Comparison of ENCODE assay signal across 15 cellular contexts in the genomic region with DNA sequence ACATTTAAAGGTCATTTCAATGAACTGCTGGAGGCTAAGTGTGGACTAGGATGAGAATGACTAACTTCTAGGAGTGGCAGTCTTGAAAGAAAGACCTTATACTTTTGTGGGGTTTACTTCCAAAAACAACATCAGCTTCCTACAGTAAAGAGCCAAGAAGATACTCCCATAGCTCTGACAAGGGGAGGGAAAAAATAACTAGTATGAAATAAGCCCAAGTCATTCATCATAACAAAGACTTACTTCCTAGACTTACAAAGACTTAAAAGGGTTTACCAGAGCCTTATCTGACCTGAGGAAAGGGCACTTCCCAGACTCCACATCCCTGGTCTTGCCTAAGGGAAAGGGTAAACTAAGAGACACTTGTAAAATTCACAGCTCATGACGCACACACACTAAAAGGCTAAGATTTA. TPM values are rescaled to one million over a fixed set of nuclear protein-coding genes. Genes with fewer than 3 reads are reported as not detected.
DNase-seq lines count a peak whose midpoint lies in the region; ATAC-seq and TF ChIP-seq lines count a peak whose summit lies in the region.
"Had no signal": no experiment of that assay in that cellular context is flagged by ENCODE, and none has a peak within 500 bp of the region (broad histone marks: within the 10 kb centered on the region; RNA-seq: fewer than 3 reads in every experiment).

No MANE protein-coding gene starts in this region.

- peak; percentile 85 for ATAC-seq in HCT116
- ATAC-seq in right cardiac atrium = peak; percentile 93 to 99
- ATAC-seq in activated naive CD4-positive, alpha-beta T cell treated with anti-CD3 and anti-CD28 coated beads, Interleukin-2, amount 50 U/mL, for 72 hours = no peak
- no peak for ATAC-seq in stimulated activated naive B cell treated with anti-CD40 and anti-IgM and Interleukin-4, amounts not matched to agents 10 μg/mL and 1 μg/mL and 100 μg/mL, for 72 hours (replicated peaks)

- H3K4me3 ChIP-seq in HCT116 (replicated peaks in 1 of 2; ENCODE audit: low read depth in 1 of 2, low read length in 2 of 2) (no peak overlapping the region; a peak in 1 of 4 replicates), mammary epithelial cell (replicated peaks in 1 of 3; ENCODE audit: insufficient read depth in 1 of 3, low read depth in 2 of 3, low read length in 3 of 3) (no peak overlapping the region), right cardiac atrium (ENCODE audit: low read length) (no peak overlapping the region), stomach (no peak overlapping the region)
- H3K4me3 ChIP-seq: skin epidermis had no signal

- peaks cover 37 to 46% of the 10 kb centered on the region in 2 experiments for H3K4me1 ChIP-seq in HCT116 (ENCODE audit: control insufficient read depth in 1 of 2, insufficient read depth in 2 of 2, low read length in 2 of 2)
- peaks cover 22% of the 10 kb centered on the region for H3K4me1 ChIP-seq in mammary epithelial cell (ENCODE audit: insufficient read depth, low read length)
- H3K4me1 ChIP-seq in right cardiac atrium (ENCODE audit: control insufficient read depth, insufficient read depth, low read length) = peaks cover 7% of the 10 kb centered on the region
- peaks cover 11 to 21% (median 14%) of the 10 kb centered on the region in 4 donors for H3K4me1 ChIP-seq in stomach

- H3K27me3 ChIP-seq in HCT116 (ENCODE audit: insufficient read depth, low read length) = no peaks in the 10 kb centered on the region
- H3K27me3 ChIP-seq in mammary epithelial cell (ENCODE audit: insufficient read depth, low read length) = no peaks in the 10 kb centered on the region
- no peaks in the 10 kb centered on the region for H3K27me3 ChIP-seq in right cardiac atrium (ENCODE audit: control insufficient read depth, insufficient read depth)
- no peaks in the 10 kb centered on the region for H3K27me3 ChIP-seq in stomach

- in situ Hi-C loops in mammary epithelial cell (cut with MboI; ENCODE audit: low sequenced_read_pairs in 2 of 2) = no loop called here

- H3K79me2 ChIP-seq in HCT116 (ENCODE audit: insufficient read depth, low read length) (peaks cover 88% of the 10 kb centered on the region), mammary epithelial cell (ENCODE audit: insufficient read depth, low read length) (peaks cover 76% of the 10 kb centered on the region)

- peak overlapping the region; percentile 57 for H3K4me2 ChIP-seq in HCT116 (ENCODE audit: low read length)
- H3K4me2 ChIP-seq in mammary epithelial cell (ENCODE audit: insufficient read depth, low read depth, low read length) = peak overlapping the region; percentile 63

- intact Hi-C loops in HCT116 (cut with micrococcal nuclease) (no loop called here), mammary epithelial cell (cut with micrococcal nuclease) (no loop called here), right cardiac atrium (cut with DNase I) (no loop called here), stomach (cut with DNase I; ENCODE audit: low total_unique reads) (no loop called here)

- TF ChIP-seq POLR2A in HCT116 (IDR thresholded peaks at IDR 0.05; ENCODE audit: borderline replicate concordance, extremely low read depth, insufficient read depth, insufficient read length) (no peak), stomach (IDR thresholded peaks at IDR 0.05) (no peak)

- peak overlapping the region; percentile 18 for H3K9ac ChIP-seq in HCT116 (ENCODE audit: low read length)
- H3K9ac ChIP-seq in mammary epithelial cell (ENCODE audit: insufficient read depth, low read length) = peak overlapping the region; percentile 17

- RAD21 ChIA-PET in HCT116 (lab: Charles Lee; ENCODE audit: low non-redundant PET in 1 of 2, low total read pairs in 2 of 2, uncharacterized antibody in 2 of 2, unreplicated experiment in 2 of 2) = interaction anchor here in 1 of 2 experiments (0.5 kb wide), 1 partner anchor 11 kb away, joined by 3 read pairs; no protein-coding TSS in a partner anchor

- no peak overlapping the region for H3K27ac Mint-ChIP-seq in activated naive CD4-positive, alpha-beta T cell treated with anti-CD3 and anti-CD28 coated beads, Interleukin-2, amount 50 U/mL, for 72 hours
- no peak overlapping the region for H3K27ac Mint-ChIP-seq in stimulated activated naive B cell treated with anti-CD40 and anti-IgM and Interleukin-4, amounts not matched to agents 10 μg/mL and 1 μg/mL and 100 μg/mL, for 72 hours
- H3K27ac Mint-ChIP-seq: activated T-cell treated with anti-CD3 and anti-CD28 coated beads, Interleukin-2, amount 50 U/mL, for 24 hours; dendritic cell treated with granulocyte-macrophage colony-stimulating factor and Interleukin-4, amounts not matched to agents 40 ng/mL and 50 ng/mL, for 4 days had no signal

- H3K4me1 Mint-ChIP-seq in stimulated activated naive B cell treated with anti-CD40 and anti-IgM and Interleukin-4, amounts not matched to agents 10 μg/mL and 1 μg/mL and 100 μg/mL, for 72 hours = peaks cover 44 to 68% of the 10 kb centered on the region in 2 donors

- H3K36me3 ChIP-seq in HCT116 (ENCODE audit: control insufficient read depth in 1 of 2, insufficient read depth in 2 of 2, low read length in 2 of 2) = peaks cover 0 to 18% of the 10 kb centered on the region in 2 experiments; a peak in 2 of 4 replicates
- no peaks in the 10 kb centered on the region for H3K36me3 ChIP-seq in mammary epithelial cell (ENCODE audit: insufficient read depth, low read length)
- peaks cover 0 to 12% (median 5%) of the 10 kb centered on the region in 4 donors for H3K36me3 ChIP-seq in stomach

- H3K27me3 Mint-ChIP-seq in stimulated activated naive B cell treated with anti-CD40 and anti-IgM and Interleukin-4, amounts not matched to agents 10 μg/mL and 1 μg/mL and 100 μg/mL, for 72 hours = no peaks in the 10 kb centered on the region
- H3K27me3 Mint-ChIP-seq: activated T-cell treated with anti-CD3 and anti-CD28 coated beads, Interleukin-2, amount 50 U/mL, for 24 hours; dendritic cell treated with granulocyte-macrophage colony-stimulating factor and Interleukin-4, amounts not matched to agents 40 ng/mL and 50 ng/mL, for 4 days had no signal

- POLR2A ChIA-PET in HCT116 (lab: Charles Lee) = interaction anchor here (0.7 to 0.9 kb wide), 2 partner anchors 30 to 44 kb away, joined by 3 read pairs; no protein-coding TSS in a partner anchor

- CTCF ChIA-PET in HCT116 (lab: Charles Lee) = no interaction called here
- CTCF ChIA-PET in mammary epithelial cell (lab: Charles Lee; ENCODE audit: low non-redundant PET) = no interaction called here

- DNase-seq in HCT116 (ENCODE audit: low read depth, low spot score) = peak; percentile 48
- DNase-seq in mammary epithelial cell = peak; percentile 82
- no peak for DNase-seq in right cardiac atrium
- DNase-seq in stomach = no peak
- no peak for DNase-seq in HuH-7 (ENCODE audit: low spot score)
- no peak for DNase-seq in activated naive CD4-positive, alpha-beta T cell treated with anti-CD3 and anti-CD28 coated beads, Interleukin-2, amount 50 U/mL, for 72 hours (ENCODE audit: low spot score in 2 of 2)
- DNase-seq in stimulated activated naive B cell treated with anti-CD40 and anti-IgM and Interleukin-4, amounts not matched to agents 10 μg/mL and 1 μg/mL and 100 μg/mL, for 72 hours = no peak
- DNase-seq in caudate nucleus (lab: John Stamatoyannopoulos, UW) = no peak
- DNase-seq: activated T-cell treated with anti-CD3 and anti-CD28 coated beads, Interleukin-2, amount 50 U/mL, for 24 hours; DMS153; kidney glomerular epithelial cell; NCI-H146; OCI-M1 had no signal

- 55% methylated on average over 1 of the region's 1 CpG for WGBS in mammary epithelial cell (ENCODE audit: low coverage, missing lambda C conversion rate)
- 41% methylated on average over 1 of the region's 1 CpG for WGBS in right cardiac atrium
- 50 to 79% (median 58%) methylated on average over 1 of the region's 1 CpG for WGBS in stomach, 5 donors

- BruUV-seq in HCT116 (replicated peaks; lab: Mats Ljungman, UMichigan) (no TSS peak), mammary epithelial cell (replicated peaks; lab: Mats Ljungman, UMichigan) (no TSS peak)

- TF ChIP-seq RAD21 in HCT116 (IDR thresholded peaks at IDR 0.05; ENCODE audit: low read depth) = no peak

- H3K27ac ChIP-seq in HCT116 (ENCODE audit: low read depth, low read length) (peak overlapping the region; percentile 69), mammary epithelial cell (ENCODE audit: insufficient read depth, low read depth, low read length) (peak overlapping the region; percentile 64), right cardiac atrium (ENCODE audit: low read length) (no peak overlapping the region), stomach (peak overlapping the region in 3 of 5 donors; percentile 1 to 39 (median 33)), caudate nucleus (ENCODE audit: low read depth, low read length) (no peak overlapping the region)

- dilution Hi-C loops in mammary epithelial cell (cut with HindIII; ENCODE audit: low sequenced_read_pairs) = no loop called here

- peaks cover 26 to 33% of the 10 kb centered on the region in 2 donors for H3K36me3 Mint-ChIP-seq in activated naive CD4-positive, alpha-beta T cell treated with anti-CD3 and anti-CD28 coated beads, Interleukin-2, amount 50 U/mL, for 72 hours
- peaks cover 28 to 29% of the 10 kb centered on the region in 2 donors for H3K36me3 Mint-ChIP-seq in stimulated activated naive B cell treated with anti-CD40 and anti-IgM and Interleukin-4, amounts not matched to agents 10 μg/mL and 1 μg/mL and 100 μg/mL, for 72 hours

- no peaks in the 10 kb centered on the region for H3K9me2 ChIP-seq in HCT116 (ENCODE audit: insufficient read depth)

- no peak overlapping the region for H3K4me3 Mint-ChIP-seq in stimulated activated naive B cell treated with anti-CD40 and anti-IgM and Interleukin-4, amounts not matched to agents 10 μg/mL and 1 μg/mL and 100 μg/mL, for 72 hours
- H3K4me3 Mint-ChIP-seq: activated T-cell treated with anti-CD3 and anti-CD28 coated beads, Interleukin-2, amount 50 U/mL, for 24 hours; dendritic cell treated with granulocyte-macrophage colony-stimulating factor and Interleukin-4, amounts not matched to agents 40 ng/mL and 50 ng/mL, for 4 days had no signal

- H3K9me3 ChIP-seq in HCT116 (ENCODE audit: control insufficient read depth in 1 of 2, insufficient read depth in 1 of 2, low read depth in 1 of 2, low read length in 2 of 2) = peaks cover 0 to 4% of the 10 kb centered on the region in 2 experiments; a peak in 1 of 4 replicates
- H3K9me3 ChIP-seq in mammary epithelial cell (replicated peaks; ENCODE audit: insufficient read depth, low read length) = no peaks in the 10 kb centered on the region
- no peaks in the 10 kb centered on the region for H3K9me3 ChIP-seq in right cardiac atrium (ENCODE audit: control insufficient read depth, low read length)
- H3K9me3 ChIP-seq in stomach = no peaks in the 10 kb centered on the region

- TF ChIP-seq CTCF in HCT116 (IDR thresholded peaks at IDR 0.05 in 2 of 3, conservative IDR thresholded peaks at IDR 0.05 in 1 of 3; ENCODE audit: borderline replicate concordance in 1 of 3, insufficient read depth in 1 of 3, low read depth in 2 of 3, low read length in 2 of 3) (no peak), mammary epithelial cell (conservative IDR thresholded peaks at IDR 0.05 in 1 of 2, IDR thresholded peaks at IDR 0.05 in 1 of 2; ENCODE audit: extremely low read depth in 1 of 2, insufficient read depth in 1 of 2, low read depth in 1 of 2, low read length in 2 of 2) (no peak), stomach (IDR thresholded peaks at IDR 0.05) (no peak)

- H3K9me3 Mint-ChIP-seq in activated naive CD4-positive, alpha-beta T cell treated with anti-CD3 and anti-CD28 coated beads, Interleukin-2, amount 50 U/mL, for 72 hours = peaks cover 0 to 7% of the 10 kb centered on the region in 2 donors
- peaks cover 0 to 3% of the 10 kb centered on the region in 2 donors for H3K9me3 Mint-ChIP-seq in stimulated activated naive B cell treated with anti-CD40 and anti-IgM and Interleukin-4, amounts not matched to agents 10 μg/mL and 1 μg/mL and 100 μg/mL, for 72 hours
- H3K9me3 Mint-ChIP-seq: activated T-cell treated with anti-CD3 and anti-CD28 coated beads, Interleukin-2, amount 50 U/mL, for 24 hours had no signal

- no peak overlapping the region for H2AFZ ChIP-seq in HCT116 (ENCODE audit: low read depth, low read length, poor library complexity, severe bottlenecking)
- no peak overlapping the region for H2AFZ ChIP-seq in mammary epithelial cell (ENCODE audit: low read depth, low read length)

- no peak for TF ChIP-seq EP300 in stomach (IDR thresholded peaks at IDR 0.05)

- peaks cover 6% of the 10 kb centered on the region; the same call in 1 of the 2 replicates for H4K20me1 ChIP-seq in HCT116 (ENCODE audit: insufficient read depth)
- H4K20me1 ChIP-seq in mammary epithelial cell (ENCODE audit: insufficient read depth, low read length) = no peaks in the 10 kb centered on the region

RNA-seq across cellular contexts. Expression of gene ARHGAP12, which starts 31.7 kb away (rescaled TPM):
- 80.3 TPM for total RNA-seq in HCT116 (2021; ENCODE audit: unreplicated experiment)
- polyA plus RNA-seq in HCT116 (2012) = 17.4 and 25.6 TPM in 2 replicates
- 10 to 100 TPM; 26.0 to 38.8 TPM for total RNA-seq in mammary epithelial cell
- polyA plus RNA-seq in mammary epithelial cell = 10.3 TPM
- polyA minus RNA-seq in mammary epithelial cell = 20.9 TPM
- total RNA-seq in right cardiac atrium = 10 to 100 TPM; 21.5 to 25.5 (median 25.0) TPM
- 20.0 TPM for polyA plus RNA-seq in right cardiac atrium
- 100 to 1,000 TPM in 2 of 5 donors, 10 to 100 TPM in 2, 1 to 10 TPM in 1; 9.8 to 343 (median 40.7) TPM for total RNA-seq in stomach
- polyA plus RNA-seq in stomach = 10 to 100 TPM; 16.6 to 37.7 (median 18.1) TPM
- total RNA-seq in activated naive CD4-positive, alpha-beta T cell treated with anti-CD3 and anti-CD28 coated beads, Interleukin-2, amount 50 U/mL, for 72 hours = 1 to 10 TPM; 4.8 to 6.4 TPM

Comparison
In these comparisons a context has a peak if more than half of its experiments do, and no peak if none do; other contexts are left out.
1. ATAC-seq: peak in HCT116 (single experiment) and right cardiac atrium (2 of 2); none in activated naive CD4-positive, alpha-beta T cell treated with anti-CD3 and anti-CD28 coated beads, Interleukin-2, amount 50 U/mL, for 72 hours (0 of 2) and stimulated activated naive B cell treated with anti-CD40 and anti-IgM and Interleukin-4, amounts not matched to agents 10 μg/mL and 1 μg/mL and 100 μg/mL, for 72 hours (0 of 2).
2. DNase-seq: peak in HCT116 (single experiment) and mammary epithelial cell (single experiment); none in right cardiac atrium (0 of 3), stomach (single experiment), HuH-7 (single experiment), activated naive CD4-positive, alpha-beta T cell treated with anti-CD3 and anti-CD28 coated beads, Interleukin-2, amount 50 U/mL, for 72 hours (0 of 2), stimulated activated naive B cell treated with anti-CD40 and anti-IgM and Interleukin-4, amounts not matched to agents 10 μg/mL and 1 μg/mL and 100 μg/mL, for 72 hours (single experiment) and caudate nucleus (0 of 61).
3. H3K27ac ChIP-seq: peak in HCT116 (single experiment), mammary epithelial cell (single experiment) and stomach (3 of 5); none in right cardiac atrium (single experiment) and caudate nucleus (single experiment).